In genomic region chr5:99334936-99335335, GRCh38 we compare ENCODE assay signal across 14 cellular contexts.
DNase-seq lines count a peak whose midpoint lies in the region; ATAC-seq and TF ChIP-seq lines count a peak whose summit lies in the region.
"Had no signal": no experiment of that assay in that cellular context is flagged by ENCODE, and none has a peak within 500 bp of the region (broad histone marks: within the 10 kb centered on the region; RNA-seq: fewer than 3 reads in every experiment).

No MANE protein-coding gene starts in this region.

- no peaks in the 10 kb centered on the region for H3K36me3 ChIP-seq in endodermal cell (ENCODE audit: control insufficient read depth, insufficient read depth, low read length)
- H3K36me3 ChIP-seq in spleen = no peaks in the 10 kb centered on the region

- CTCF ChIA-PET in WTC11 (lab: Charles Lee) = no interaction called here

- H3K27ac ChIP-seq in endodermal cell (ENCODE audit: low read depth, low read length) (no peak overlapping the region), spleen (no peak overlapping the region)

- no peaks in the 10 kb centered on the region; the same call in 1 of the 2 replicates for H3K27me3 Mint-ChIP-seq in WTC11 (ENCODE audit: low read depth)
- no peaks in the 10 kb centered on the region for H3K27me3 Mint-ChIP-seq in endodermal cell (ENCODE audit: insufficient read depth)
- no peaks in the 10 kb centered on the region for H3K27me3 Mint-ChIP-seq in T-helper 2 cell treated with Interferon-gamma antibody and Interleukin-4, amounts not matched to agents 5 μg/mL and 100 μg/mL, for 36 hours (ENCODE audit: low read depth)
- H3K27me3 Mint-ChIP-seq: CD4-positive, alpha-beta memory T cell had no signal

- H3K9me3 ChIP-seq in endodermal cell (ENCODE audit: control insufficient read depth, low read length) (no peaks in the 10 kb centered on the region), spleen (peaks cover 0 to 50% (median 35%) of the 10 kb centered on the region in 8 donors)

- H3K4me3 Mint-ChIP-seq in WTC11 (no peak overlapping the region), endodermal cell (no peak overlapping the region)
- no peak overlapping the region for H3K4me3 Mint-ChIP-seq in stimulated activated effector memory CD8-positive, alpha-beta T cell treated with anti-CD3 and anti-CD28 coated beads, Interleukin-12 subunit alpha, Interleukin-12 subunit beta, amount 100 ng/mL, for 72 hours
- no peak overlapping the region for H3K4me3 Mint-ChIP-seq in T-helper 2 cell treated with Interferon-gamma antibody and Interleukin-4, amounts not matched to agents 5 μg/mL and 100 μg/mL, for 36 hours
- H3K4me3 Mint-ChIP-seq: CD4-positive, alpha-beta memory T cell; H9 had no signal

- POLR2A ChIA-PET in WTC11 (lab: Charles Lee) = no interaction called here

- intact Hi-C loops in spleen (cut with DNase I; ENCODE audit: low total_unique reads) = no loop called here

- H3K4me3 ChIP-seq in endodermal cell (ENCODE audit: low read length) = no peak overlapping the region
- no peak overlapping the region for H3K4me3 ChIP-seq in spleen

- H3K27me3 ChIP-seq in endodermal cell (ENCODE audit: control insufficient read depth, insufficient read depth, low read length, poor library complexity, severe bottlenecking) (no peaks in the 10 kb centered on the region), spleen (replicated peaks in 1 of 7) (no peaks in the 10 kb centered on the region)

- peak; percentile 53 for ATAC-seq in WTC11
- ATAC-seq in stimulated activated effector memory CD8-positive, alpha-beta T cell treated with anti-CD3 and anti-CD28 coated beads, Interleukin-12 subunit alpha, Interleukin-12 subunit beta, amount 100 ng/mL, for 72 hours = no peak
- ATAC-seq: HCT116 had no signal

- H3K9ac ChIP-seq in endodermal cell (ENCODE audit: extremely low read depth, low read length, poor library complexity, severe bottlenecking) = no peak overlapping the region

- WGBS in endodermal cell (ENCODE audit: insufficient coverage in 1 of 2, insufficient read length in 1 of 2), 2 experiments = 90% methylated on average over 2 of the region's 2 CpGs; no CpG with 5 or more reads in 1 of the 2 experiments
- 76 to 97% (median 89%) methylated on average over 2 of the region's 2 CpGs for WGBS in spleen, 5 donors

- TF ChIP-seq CTCF in WTC11 (IDR thresholded peaks at IDR 0.05) (no peak), endodermal cell (conservative IDR thresholded peaks at IDR 0.05) (no peak), spleen (IDR thresholded peaks at IDR 0.05 in 8 of 11, conservative IDR thresholded peaks at IDR 0.05 in 3 of 11) (no peak)

- no peaks in the 10 kb centered on the region for H3K4me1 Mint-ChIP-seq in WTC11
- H3K4me1 Mint-ChIP-seq in endodermal cell = no peaks in the 10 kb centered on the region
- no peaks in the 10 kb centered on the region for H3K4me1 Mint-ChIP-seq in stimulated activated effector memory CD8-positive, alpha-beta T cell treated with anti-CD3 and anti-CD28 coated beads, Interleukin-12 subunit alpha, Interleukin-12 subunit beta, amount 100 ng/mL, for 72 hours
- H3K4me1 Mint-ChIP-seq in T-helper 2 cell treated with Interferon-gamma antibody and Interleukin-4, amounts not matched to agents 5 μg/mL and 100 μg/mL, for 36 hours (ENCODE audit: low read depth) = no peaks in the 10 kb centered on the region
- H3K4me1 Mint-ChIP-seq: CD4-positive, alpha-beta memory T cell; H9 had no signal

- H3K27ac Mint-ChIP-seq in WTC11 (no peak overlapping the region), endodermal cell (no peak overlapping the region)
- H3K27ac Mint-ChIP-seq in stimulated activated effector memory CD8-positive, alpha-beta T cell treated with anti-CD3 and anti-CD28 coated beads, Interleukin-12 subunit alpha, Interleukin-12 subunit beta, amount 100 ng/mL, for 72 hours = no peak overlapping the region
- no peak overlapping the region for H3K27ac Mint-ChIP-seq in T-helper 2 cell treated with Interferon-gamma antibody and Interleukin-4, amounts not matched to agents 5 μg/mL and 100 μg/mL, for 36 hours
- H3K27ac Mint-ChIP-seq: CD4-positive, alpha-beta memory T cell had no signal

- H3K36me3 Mint-ChIP-seq in WTC11 (peaks cover 6% of the 10 kb centered on the region; the same call in 1 of the 2 replicates), endodermal cell (ENCODE audit: low read depth) (no peaks in the 10 kb centered on the region)
- H3K36me3 Mint-ChIP-seq in stimulated activated effector memory CD8-positive, alpha-beta T cell treated with anti-CD3 and anti-CD28 coated beads, Interleukin-12 subunit alpha, Interleukin-12 subunit beta, amount 100 ng/mL, for 72 hours = no peaks in the 10 kb centered on the region
- H3K36me3 Mint-ChIP-seq in T-helper 2 cell treated with Interferon-gamma antibody and Interleukin-4, amounts not matched to agents 5 μg/mL and 100 μg/mL, for 36 hours (ENCODE audit: low read depth) = no peaks in the 10 kb centered on the region
- H3K36me3 Mint-ChIP-seq: CD4-positive, alpha-beta memory T cell had no signal

- H3K4me1 ChIP-seq in endodermal cell (ENCODE audit: control insufficient read depth, insufficient read depth, low read length) (no peaks in the 10 kb centered on the region), spleen (no peaks in the 10 kb centered on the region)

- H3K9me3 Mint-ChIP-seq in WTC11 (peaks cover 12% of the 10 kb centered on the region), endodermal cell (peaks cover 6% of the 10 kb centered on the region)
- H3K9me3 Mint-ChIP-seq in stimulated activated effector memory CD8-positive, alpha-beta T cell treated with anti-CD3 and anti-CD28 coated beads, Interleukin-12 subunit alpha, Interleukin-12 subunit beta, amount 100 ng/mL, for 72 hours = peaks cover 9% of the 10 kb centered on the region
- H3K9me3 Mint-ChIP-seq in T-helper 2 cell treated with Interferon-gamma antibody and Interleukin-4, amounts not matched to agents 5 μg/mL and 100 μg/mL, for 36 hours = peaks cover 23% of the 10 kb centered on the region

- no peak for TF ChIP-seq POLR2A in spleen (IDR thresholded peaks at IDR 0.05)

- DNase-seq in WTC11 (ENCODE audit: low spot score) = no peak
- DNase-seq in endodermal cell = peak; percentile 36
- DNase-seq in spleen = peak; percentile 51
- no peak for DNase-seq in stimulated activated effector memory CD8-positive, alpha-beta T cell treated with anti-CD3 and anti-CD28 coated beads, Interleukin-12 subunit alpha, Interleukin-12 subunit beta, amount 100 ng/mL, for 72 hours (ENCODE audit: low spot score in 2 of 2)
- DNase-seq in T-helper 2 cell treated with Interferon-gamma antibody and Interleukin-4, amounts not matched to agents 5 μg/mL and 100 μg/mL, for 36 hours (ENCODE audit: low spot score) = no peak
- DNase-seq in epidermal melanocyte (ENCODE audit: insufficient read length, low spot score) = no peak
- DNase-seq: C1 segment of cervical spinal cord; Calu3; CD4-positive, alpha-beta memory T cell; COR-L47; DMS79 treated with DMSO at 0.1 percent for 48 hours; GF-D8; H9 had no signal

TF ChIP-seq in WTC11, 78 proteins besides CTCF, POLR2A, EP300 and RAD21 (continues in another document):
- TF ChIP-seq MYBL2 (CRISPR knock-in tag; IDR thresholded peaks at IDR 0.05) = no peak
- TF ChIP-seq, protein P1, sequence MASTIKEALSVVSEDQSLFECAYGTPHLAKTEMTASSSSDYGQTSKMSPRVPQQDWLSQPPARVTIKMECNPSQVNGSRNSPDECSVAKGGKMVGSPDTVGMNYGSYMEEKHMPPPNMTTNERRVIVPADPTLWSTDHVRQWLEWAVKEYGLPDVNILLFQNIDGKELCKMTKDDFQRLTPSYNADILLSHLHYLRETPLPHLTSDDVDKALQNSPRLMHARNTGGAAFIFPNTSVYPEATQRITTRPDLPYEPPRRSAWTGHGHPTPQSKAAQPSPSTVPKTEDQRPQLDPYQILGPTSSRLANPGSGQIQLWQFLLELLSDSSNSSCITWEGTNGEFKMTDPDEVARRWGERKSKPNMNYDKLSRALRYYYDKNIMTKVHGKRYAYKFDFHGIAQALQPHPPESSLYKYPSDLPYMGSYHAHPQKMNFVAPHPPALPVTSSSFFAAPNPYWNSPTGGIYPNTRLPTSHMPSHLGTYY (CRISPR knock-in tag; IDR thresholded peaks at IDR 0.05) = no peak
- TF ChIP-seq ESRRA (CRISPR knock-in tag; IDR thresholded peaks at IDR 0.05; ENCODE audit: borderline replicate concordance) = no peak
- TF ChIP-seq, protein P2, sequence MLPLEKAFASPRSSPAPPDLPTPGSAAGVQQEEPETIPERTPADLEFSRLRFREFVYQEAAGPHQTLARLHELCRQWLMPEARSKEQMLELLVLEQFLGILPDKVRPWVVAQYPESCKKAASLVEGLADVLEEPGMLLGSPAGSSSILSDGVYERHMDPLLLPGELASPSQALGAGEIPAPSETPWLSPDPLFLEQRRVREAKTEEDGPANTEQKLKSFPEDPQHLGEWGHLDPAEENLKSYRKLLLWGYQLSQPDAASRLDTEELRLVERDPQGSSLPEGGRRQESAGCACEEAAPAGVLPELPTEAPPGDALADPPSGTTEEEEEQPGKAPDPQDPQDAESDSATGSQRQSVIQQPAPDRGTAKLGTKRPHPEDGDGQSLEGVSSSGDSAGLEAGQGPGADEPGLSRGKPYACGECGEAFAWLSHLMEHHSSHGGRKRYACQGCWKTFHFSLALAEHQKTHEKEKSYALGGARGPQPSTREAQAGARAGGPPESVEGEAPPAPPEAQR (CRISPR knock-in tag; IDR thresholded peaks at IDR 0.05) = no peak
- no peak for TF ChIP-seq ZNF138 (CRISPR knock-in tag; conservative IDR thresholded peaks at IDR 0.05)
- no peak for TF ChIP-seq JUN (CRISPR knock-in tag; IDR thresholded peaks at IDR 0.05)
- TF ChIP-seq NFATC4 (CRISPR knock-in tag; IDR thresholded peaks at IDR 0.05) = no peak

Comparison
In these comparisons a context has a peak if more than half of its experiments do, and no peak if none do; other contexts are left out.
1. DNase-seq: peak in endodermal cell (single experiment) and spleen (single experiment); none in WTC11 (single experiment), stimulated activated effector memory CD8-positive, alpha-beta T cell treated with anti-CD3 and anti-CD28 coated beads, Interleukin-12 subunit alpha, Interleukin-12 subunit beta, amount 100 ng/mL, for 72 hours (0 of 2), T-helper 2 cell treated with Interferon-gamma antibody and Interleukin-4, amounts not matched to agents 5 μg/mL and 100 μg/mL, for 36 hours (single experiment) and epidermal melanocyte (single experiment).